In the genomic region with DNA sequence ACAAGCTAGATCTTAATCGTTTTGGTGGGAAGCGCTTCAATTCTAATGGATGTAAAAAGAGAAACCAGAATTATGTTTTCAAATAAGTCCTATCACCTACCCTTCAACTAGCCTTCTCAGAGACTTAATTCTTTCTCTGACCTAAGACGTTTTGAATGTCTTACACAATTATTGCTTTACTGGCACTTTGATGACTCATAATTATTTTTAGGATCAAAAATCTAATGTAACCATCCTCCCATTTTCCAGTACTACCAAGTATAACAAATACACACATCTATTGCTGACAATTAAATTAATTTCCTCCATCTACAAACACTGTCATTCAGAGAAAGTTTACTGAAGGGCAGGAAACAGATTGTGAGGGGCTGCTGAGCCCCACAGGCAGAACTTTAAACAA, we compare ENCODE assay signal across 10 cellular contexts.
DNase-seq lines count a peak whose midpoint lies in the region; ATAC-seq and TF ChIP-seq lines count a peak whose summit lies in the region.
"Had no signal": no experiment of that assay in that cellular context is flagged by ENCODE, and none has a peak within 500 bp of the region (broad histone marks: within the 10 kb centered on the region; RNA-seq: fewer than 3 reads in every experiment).

No MANE protein-coding gene starts in this region.

- H4K8ac ChIP-seq in IMR-90 (ENCODE audit: low read depth in 2 of 2, low read length in 2 of 2), result no peak overlapping the region

- peaks cover 6% of the 10 kb centered on the region; the same call in 1 of the 2 replicates for H3K9me1 ChIP-seq in IMR-90 (ENCODE audit: insufficient read depth, low read length)

- no peak overlapping the region for H2BK5ac ChIP-seq in IMR-90 (ENCODE audit: low read depth, low read length, poor library complexity, severe bottlenecking)

- ATAC-seq in IMR-90 (ENCODE audit: low read depth) (0 out of 2 replicates have a peak, but pooled peaks have one; percentile 42), left colon (no peak)
- ATAC-seq: natural killer cell had no signal

- dilution Hi-C loops in IMR-90 (cut with HindIII; ENCODE audit: low sequenced_read_pairs, unreplicated experiment), result no loop called here

- peak overlapping the region; percentile 64; the same call in 1 of the 2 replicates for H3K23ac ChIP-seq in IMR-90 (ENCODE audit: low read depth, low read length)

- no peaks in the 10 kb centered on the region; the same call in 1 of the 2 replicates for H3K4me1 ChIP-seq in IMR-90 (ENCODE audit: control insufficient read depth, insufficient read depth, low read length)
- H3K4me1 ChIP-seq in smooth muscle cell (ENCODE audit: low read depth), result no peaks in the 10 kb centered on the region

- H3K27me3 ChIP-seq in IMR-90 (ENCODE audit: control insufficient read depth, insufficient read depth, low read length) (no peaks in the 10 kb centered on the region), smooth muscle cell (ENCODE audit: low read depth) (no peaks in the 10 kb centered on the region)

- no peak overlapping the region for H4K5ac ChIP-seq in IMR-90 (ENCODE audit: low read depth, low read length)

- H3K9me3 ChIP-seq in IMR-90 (ENCODE audit: control insufficient read depth, insufficient read depth, low read length), result no peaks in the 10 kb centered on the region
- no peaks in the 10 kb centered on the region for H3K9me3 ChIP-seq in SK-N-MC (ENCODE audit: low read depth, low read length)
- no peaks in the 10 kb centered on the region for H3K9me3 ChIP-seq in smooth muscle cell (replicated peaks; ENCODE audit: low read depth)

- no peak overlapping the region for H4K91ac ChIP-seq in IMR-90 (ENCODE audit: insufficient read depth, low read depth, low read length)

- DNase-seq in IMR-90, result peak; percentile 54
- no peak for DNase-seq in SK-N-MC (ENCODE audit: low read depth, low spot score)
- DNase-seq in fibroblast of peridontal ligament (ENCODE audit: extremely low read depth), result peak; percentile 67
- no peak for DNase-seq in smooth muscle cell (lab: John Stamatoyannopoulos, UW; ENCODE audit: unreplicated experiment)
- DNase-seq in left colon, result no peak
- DNase-seq in retina, result no peak
- DNase-seq in amygdala (lab: John Stamatoyannopoulos, UW), result no peak
- DNase-seq in HuH-7 (ENCODE audit: low spot score), result no peak
- DNase-seq: hypothalamus, natural killer cell had no signal

- H3K18ac ChIP-seq in IMR-90 (ENCODE audit: low read depth, low read length), result no peak overlapping the region

- peaks cover 100% of the 10 kb centered on the region for H3K79me2 ChIP-seq in smooth muscle cell (ENCODE audit: low read depth)

- TF ChIP-seq RAD21 in IMR-90 (IDR thresholded peaks at IDR 0.05; ENCODE audit: low read length), result no peak

- peaks cover 39 to 42% of the 10 kb centered on the region in 2 experiments for H3K79me1 ChIP-seq in IMR-90 (ENCODE audit: low read depth in 1 of 2, low read length in 2 of 2)

- H3K9ac ChIP-seq in IMR-90 (ENCODE audit: low read depth, low read length), result no peak overlapping the region
- no peak overlapping the region for H3K9ac ChIP-seq in SK-N-MC (ENCODE audit: insufficient read length)
- no peak overlapping the region for H3K9ac ChIP-seq in smooth muscle cell (ENCODE audit: low read depth)

- POLR2A ChIA-PET in IMR-90 (lab: Charles Lee; ENCODE audit: unreplicated experiment), result no interaction called here

- no peak overlapping the region for H3K27ac ChIP-seq in IMR-90 (ENCODE audit: insufficient read depth, low read length)
- peak overlapping the region; percentile 48; the same call in 1 of the 2 replicates for H3K27ac ChIP-seq in SK-N-MC
- peak overlapping the region; percentile 24 for H3K27ac ChIP-seq in smooth muscle cell (ENCODE audit: low read depth)

- H4K20me1 ChIP-seq in IMR-90 (ENCODE audit: insufficient read depth, low read length) (peaks cover 14% of the 10 kb centered on the region; the same call in 1 of the 2 replicates), smooth muscle cell (ENCODE audit: low read depth) (peaks cover 95% of the 10 kb centered on the region)

- WGBS in IMR-90 (ENCODE audit: extremely low coverage in 2 of 2, insufficient read length in 1 of 2), 2 experiments, result no CpG with 5 or more reads among the region's 3 CpGs
- WGBS in smooth muscle cell (ENCODE audit: low lambda C conversion rate), result 75% methylated on average over 3 of the region's 3 CpGs

- TF ChIP-seq POLR2A in IMR-90 (IDR thresholded peaks at IDR 0.05; ENCODE audit: low read depth, low read length), result no peak

- no peak overlapping the region for H3K4ac ChIP-seq in IMR-90 (ENCODE audit: low read depth, low read length)

- no peak overlapping the region for H2BK20ac ChIP-seq in IMR-90 (ENCODE audit: low read depth, low read length)

- CTCF ChIA-PET in IMR-90 (lab: Yijun Ruan, JAX), result interaction anchor here (0.6 kb wide), 1 partner anchor 943 kb away, joined by 4 read pairs; no protein-coding TSS in a partner anchor

- no TSS peak for BruUV-seq in IMR-90 (replicated peaks; lab: Mats Ljungman, UMichigan)

- H2BK15ac ChIP-seq in IMR-90 (ENCODE audit: low read depth, low read length), result peak overlapping the region; percentile 24; the same call in 1 of the 3 replicates

- H3K14ac ChIP-seq in IMR-90 (replicated peaks; ENCODE audit: low read depth, low read length), result peak overlapping the region; percentile 85

- H2AK9ac ChIP-seq in IMR-90 (replicated peaks; ENCODE audit: low read depth, low read length, poor library complexity), result no peak overlapping the region

- H3K36me3 ChIP-seq in IMR-90 (ENCODE audit: control insufficient read depth, insufficient read depth, low read length) (no peaks in the 10 kb centered on the region), SK-N-MC (ENCODE audit: insufficient read depth, low read length) (no peaks in the 10 kb centered on the region), smooth muscle cell (ENCODE audit: low read depth) (no peaks in the 10 kb centered on the region)

- no peak overlapping the region for H3K56ac ChIP-seq in IMR-90 (ENCODE audit: extremely low read depth, insufficient read depth, low read length)

- no peak overlapping the region for H3K4me3 ChIP-seq in IMR-90 (ENCODE audit: insufficient read depth, low read depth, low read length)
- H3K4me3 ChIP-seq in SK-N-MC, result peak overlapping the region; percentile 16
- no peak overlapping the region for H3K4me3 ChIP-seq in smooth muscle cell

- H3F3A ChIP-seq in smooth muscle cell (ENCODE audit: low read depth), result no peaks in the 10 kb centered on the region

- H2BK120ac ChIP-seq in IMR-90 (ENCODE audit: low read depth, low read length), result no peak overlapping the region

- TF ChIP-seq CTCF in IMR-90 (conservative IDR thresholded peaks at IDR 0.05; ENCODE audit: low read depth, low read length), result no peak
- TF ChIP-seq CTCF in smooth muscle cell (IDR thresholded peaks at IDR 0.05; ENCODE audit: borderline replicate concordance, insufficient read depth, poor library complexity, severe bottlenecking), result no peak

- in situ Hi-C loops in IMR-90 (cut with MboI; ENCODE audit: low sequenced_read_pairs), result no loop called here

- no peak overlapping the region for H2AK5ac ChIP-seq in IMR-90 (ENCODE audit: low read depth, low read length)

- H2AFZ ChIP-seq in IMR-90 (replicated peaks; ENCODE audit: low read length, poor library complexity), result no peak overlapping the region
- H2AFZ ChIP-seq in smooth muscle cell (ENCODE audit: low read depth), result no peak overlapping the region

- H3K4me2 ChIP-seq in IMR-90 (ENCODE audit: low read depth, low read length), result peak overlapping the region; percentile 63; the same call in 1 of the 2 replicates
- H3K4me2 ChIP-seq in smooth muscle cell, result no peak overlapping the region

- intact Hi-C loops in IMR-90 (cut with micrococcal nuclease) (no loop called here), left colon (cut with DNase I, micrococcal nuclease) (no loop called here)

TF ChIP-seq in IMR-90, 13 proteins besides CTCF, POLR2A, EP300 and RAD21:
- TF ChIP-seq MAZ (IDR thresholded peaks at IDR 0.05; ENCODE audit: borderline replicate concordance, low read depth, low read length) (no peak), MXI1 (IDR thresholded peaks at IDR 0.05; ENCODE audit: borderline replicate concordance, low read depth, low read length) (no peak), MAFK (IDR thresholded peaks at IDR 0.05; ENCODE audit: low read depth, low read length) (0 out of 2 replicates have a peak, but pooled peaks have one; percentile 18), CEBPB (IDR thresholded peaks at IDR 0.05; ENCODE audit: low read depth, low read length) (peak; percentile 85), CHD1 (IDR thresholded peaks at IDR 0.05; ENCODE audit: low read depth, low read length) (no peak), FOS (IDR thresholded peaks at IDR 0.05; ENCODE audit: low read depth, low read length) (peak; percentile 87)

Comparison
In these comparisons a context has a peak if more than half of its experiments do, and no peak if none do; other contexts are left out.
1. DNase-seq: peak in IMR-90 (single experiment) and fibroblast of peridontal ligament (single experiment); none in SK-N-MC (single experiment), smooth muscle cell (single experiment), left colon (0 of 2), retina (single experiment), amygdala (0 of 56) and HuH-7 (single experiment).